8 cellular contexts compared by ENCODE assay signal in the genomic region with DNA sequence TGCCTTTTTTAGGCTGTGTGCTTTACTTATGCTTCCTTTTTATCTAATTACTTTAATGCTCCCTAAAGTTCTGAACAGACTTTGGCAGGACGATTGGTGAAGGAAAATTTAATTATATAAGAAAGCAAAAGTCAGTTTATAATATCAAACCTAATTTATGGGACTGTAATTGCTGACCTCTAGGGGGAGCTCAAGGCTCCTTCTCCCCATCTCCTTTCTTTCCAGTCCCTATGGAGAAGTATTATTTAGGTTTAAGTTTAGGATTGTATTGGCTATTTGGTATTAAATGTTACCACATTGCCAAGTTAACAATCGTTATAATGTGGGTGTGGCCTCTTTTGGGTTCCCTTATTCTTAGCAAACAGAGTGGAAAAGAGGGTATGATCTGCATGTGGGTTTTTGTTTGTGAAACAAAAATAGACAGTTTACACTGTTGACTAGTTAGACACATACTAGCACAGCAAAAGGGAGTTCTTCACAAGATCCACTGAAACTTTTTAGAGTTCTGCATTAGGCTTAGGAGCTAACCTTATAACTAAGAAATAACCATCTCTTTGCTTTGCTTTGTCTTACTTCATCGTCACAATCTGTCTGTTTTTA. TPM values are rescaled to one million over a fixed set of nuclear protein-coding genes. Genes with fewer than 3 reads are reported as not detected.
DNase-seq lines count a peak whose midpoint lies in the region; ATAC-seq lines count a peak whose summit lies in the region.

No MANE protein-coding gene starts in this region.

- ATAC-seq in HG03108 (IDR thresholded peaks at IDR 0.05; ENCODE audit: unreplicated experiment) (no peak), HG02763 (IDR thresholded peaks at IDR 0.05; ENCODE audit: unreplicated experiment) (no peak)

- H3K9me3 ChIP-seq in adipocyte (ENCODE audit: control insufficient read depth, low read length), result peaks cover 10% of the 10 kb centered on the region

- DNase-seq in NCI-H2171 treated with DMSO at 0.1 percent for 48 hours (lab: John Stamatoyannopoulos, UW), result peak; percentile 6
- no peak for DNase-seq in NCI-H2171 (lab: John Stamatoyannopoulos, UW)
- DNase-seq in LHCN-M2 (ENCODE audit: low read depth), result peak; percentile 61
- peak; percentile 71 for DNase-seq in adipocyte (ENCODE audit: low read depth)
- DNase-seq in kidney glomerular epithelial cell (lab: John Stamatoyannopoulos, UW), result peak; percentile 54
- no peak for DNase-seq in NCI-H146 treated with DMSO at 0.1 percent for 48 hours (lab: John Stamatoyannopoulos, UW; ENCODE audit: unreplicated experiment)

- H3K9ac ChIP-seq in adipocyte (ENCODE audit: low read length), result no peak overlapping the region

- no peaks in the 10 kb centered on the region for H3K4me1 ChIP-seq in adipocyte (ENCODE audit: control insufficient read depth, insufficient read depth, low read length)

- H3K27me3 ChIP-seq in adipocyte (replicated peaks; ENCODE audit: control insufficient read depth, insufficient read depth, low read length), result no peaks in the 10 kb centered on the region

- no peak overlapping the region for H3K4me3 ChIP-seq in adipocyte (ENCODE audit: low read length)

- H3K36me3 ChIP-seq in adipocyte (ENCODE audit: control insufficient read depth, insufficient read depth, low read length, severe bottlenecking), result no peaks in the 10 kb centered on the region

RNA-seq across cellular contexts. Expression of a gene that starts 48.2 kb away (rescaled TPM):
- 23.9 and 26.1 TPM in 2 replicates for total RNA-seq in LHCN-M2 (2014; rRNA removed)
- 34.3 TPM for polyA plus RNA-seq in LHCN-M2 (2012)

Comparison
In these comparisons a context has a peak if more than half of its experiments do, and no peak if none do; other contexts are left out.
1. DNase-seq: peak in NCI-H2171 treated with DMSO at 0.1 percent for 48 hours (single experiment), LHCN-M2 (single experiment), adipocyte (single experiment) and kidney glomerular epithelial cell (single experiment); none in NCI-H2171 (single experiment) and NCI-H146 treated with DMSO at 0.1 percent for 48 hours (single experiment).